ENCODE assay signal across 8 cellular contexts in the genomic region with DNA sequence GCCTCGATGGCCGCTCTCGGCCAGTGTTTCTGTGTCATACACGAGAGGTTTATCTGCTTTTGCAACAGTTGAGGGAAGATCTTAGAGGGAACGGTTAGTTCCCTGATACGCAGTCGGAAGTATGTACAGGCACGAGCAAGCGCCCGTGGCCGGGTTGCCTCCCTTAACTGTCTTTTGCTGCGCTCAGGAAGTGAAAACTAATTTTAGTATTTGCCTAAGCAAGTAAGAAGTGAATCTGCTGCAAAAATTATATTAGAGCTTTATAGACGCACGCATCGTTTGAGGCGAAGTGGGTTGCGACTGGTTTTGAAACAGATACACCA. TPM values are rescaled to one million over a fixed set of nuclear protein-coding genes. Genes with fewer than 3 reads are reported as not detected.
DNase-seq lines count a peak whose midpoint lies in the region; ATAC-seq and TF ChIP-seq lines count a peak whose summit lies in the region.

No MANE protein-coding gene starts in this region.

- intact Hi-C loops in vagina (cut with DNase I) = no loop called here

- peak overlapping the region; percentile 82 to 94 (median 87) for H3K9ac ChIP-seq in BLaER1 treated with 17β-estradiol and CSF1 and Interleukin-3, amounts not matched to agents 10 nM and 100 nM

- no peak for TF ChIP-seq CTCF in vagina (IDR thresholded peaks at IDR 0.05)

- peaks cover 45% of the 10 kb centered on the region for H3K4me1 Mint-ChIP-seq in T-helper 2 cell treated with Interferon-gamma antibody and Interleukin-4, amounts not matched to agents 5 μg/mL and 100 μg/mL, for 36 hours (ENCODE audit: low read depth)

- peak overlapping the region; percentile 90 for H3K4me3 Mint-ChIP-seq in T-helper 2 cell treated with Interferon-gamma antibody and Interleukin-4, amounts not matched to agents 5 μg/mL and 100 μg/mL, for 36 hours

- H3K36me3 Mint-ChIP-seq in T-helper 2 cell treated with Interferon-gamma antibody and Interleukin-4, amounts not matched to agents 5 μg/mL and 100 μg/mL, for 36 hours (ENCODE audit: low read depth) = peaks cover 7% of the 10 kb centered on the region

- H3K27ac Mint-ChIP-seq in T-helper 2 cell treated with Interferon-gamma antibody and Interleukin-4, amounts not matched to agents 5 μg/mL and 100 μg/mL, for 36 hours = peak overlapping the region; percentile 85

- H3K9me3 ChIP-seq in BLaER1 treated with 17β-estradiol and CSF1 and Interleukin-3, amounts not matched to agents 10 nM and 100 nM (replicated peaks in 1 of 11) = peaks cover 0 to 6% (median 0%) of the 10 kb centered on the region in 11 experiments; a peak in 2 of 22 replicates
- no peaks in the 10 kb centered on the region for H3K9me3 ChIP-seq in effector memory CD4-positive, alpha-beta T cell (ENCODE audit: control insufficient read depth, low read length)
- H3K9me3 ChIP-seq in mononuclear cell (ENCODE audit: low read depth, low read length) (no peaks in the 10 kb centered on the region), vagina (no peaks in the 10 kb centered on the region)

- no peak for DNase-seq in T-helper 2 cell treated with Interferon-gamma antibody and Interleukin-4, amounts not matched to agents 5 μg/mL and 100 μg/mL, for 36 hours (ENCODE audit: low spot score)
- DNase-seq in effector memory CD4-positive, alpha-beta T cell = peak in 1 of 3 donors; percentile 17
- DNase-seq in vagina (ENCODE audit: extremely low spot score in 2 of 2) (no peak), glomerular visceral epithelial cell (ENCODE audit: extremely low spot score) (no peak)

- no peaks in the 10 kb centered on the region for H3K27me3 Mint-ChIP-seq in T-helper 2 cell treated with Interferon-gamma antibody and Interleukin-4, amounts not matched to agents 5 μg/mL and 100 μg/mL, for 36 hours (ENCODE audit: low read depth)

- no peaks in the 10 kb centered on the region for H3K9me3 Mint-ChIP-seq in T-helper 2 cell treated with Interferon-gamma antibody and Interleukin-4, amounts not matched to agents 5 μg/mL and 100 μg/mL, for 36 hours

- H3K4me3 ChIP-seq in BLaER1 treated with 17β-estradiol and CSF1 and Interleukin-3, amounts not matched to agents 10 nM and 100 nM = peak overlapping the region; percentile 60 to 82 (median 75)
- H3K4me3 ChIP-seq in effector memory CD4-positive, alpha-beta T cell (ENCODE audit: insufficient read depth, low read depth, low read length, poor library complexity, severe bottlenecking) = peak overlapping the region; percentile 68
- H3K4me3 ChIP-seq in mononuclear cell (ENCODE audit: low read length) (peak overlapping the region; percentile 61), vagina (peak overlapping the region; percentile 68 to 76)

- H3K36me3 ChIP-seq in BLaER1 treated with 17β-estradiol and CSF1 and Interleukin-3, amounts not matched to agents 10 nM and 100 nM = no peaks in the 10 kb centered on the region
- H3K36me3 ChIP-seq in effector memory CD4-positive, alpha-beta T cell (ENCODE audit: control insufficient read depth, insufficient read depth, low read length) = no peaks in the 10 kb centered on the region
- no peaks in the 10 kb centered on the region for H3K36me3 ChIP-seq in vagina

- no peaks in the 10 kb centered on the region for H3K27me3 ChIP-seq in BLaER1 treated with 17β-estradiol and CSF1 and Interleukin-3, amounts not matched to agents 10 nM and 100 nM
- H3K27me3 ChIP-seq in effector memory CD4-positive, alpha-beta T cell (replicated peaks; ENCODE audit: control insufficient read depth, insufficient read depth, low read length, poor library complexity, severe bottlenecking) = no peaks in the 10 kb centered on the region
- H3K27me3 ChIP-seq in mononuclear cell (ENCODE audit: insufficient read depth, low read length) (no peaks in the 10 kb centered on the region), vagina (no peaks in the 10 kb centered on the region)

- ATAC-seq in GM19395 (IDR thresholded peaks at IDR 0.05; ENCODE audit: unreplicated experiment) (peak; percentile 31), HG03432 (IDR thresholded peaks at IDR 0.05; ENCODE audit: unreplicated experiment) (peak; percentile 27)

- peaks cover 27 to 45% (median 35%) of the 10 kb centered on the region in 10 experiments for H3K4me1 ChIP-seq in BLaER1 treated with 17β-estradiol and CSF1 and Interleukin-3, amounts not matched to agents 10 nM and 100 nM
- H3K4me1 ChIP-seq in effector memory CD4-positive, alpha-beta T cell (ENCODE audit: control insufficient read depth, insufficient read depth, low read length, poor library complexity, severe bottlenecking) = peaks cover 17% of the 10 kb centered on the region
- peaks cover 48% of the 10 kb centered on the region for H3K4me1 ChIP-seq in mononuclear cell (ENCODE audit: insufficient read depth, low read length)
- peaks cover 29% of the 10 kb centered on the region for H3K4me1 ChIP-seq in vagina

- H3K27ac ChIP-seq in BLaER1 treated with 17β-estradiol and CSF1 and Interleukin-3, amounts not matched to agents 10 nM and 100 nM = peak overlapping the region; percentile 75 to 92 (median 84)
- peak overlapping the region; percentile 78 for H3K27ac ChIP-seq in effector memory CD4-positive, alpha-beta T cell (ENCODE audit: insufficient read depth, low read length, poor library complexity, severe bottlenecking)
- peak overlapping the region; percentile 76 for H3K27ac ChIP-seq in vagina

- peaks cover 0 to 33% (median 11%) of the 10 kb centered on the region in 11 experiments; a peak in 7 of 22 replicates for H4K20me1 ChIP-seq in BLaER1 treated with 17β-estradiol and CSF1 and Interleukin-3, amounts not matched to agents 10 nM and 100 nM

- peak overlapping the region; percentile 68 to 83 (median 72) for H3K4me2 ChIP-seq in BLaER1 treated with 17β-estradiol and CSF1 and Interleukin-3, amounts not matched to agents 10 nM and 100 nM

- no peak for TF ChIP-seq POLR2A in vagina (IDR thresholded peaks at IDR 0.05)

RNA-seq across cellular contexts. Expression of a gene that starts 0.7 kb away (rescaled TPM):
- total RNA-seq in mononuclear cell = 21.8 TPM
- total RNA-seq in vagina = 13.3 TPM
